In the genomic region with DNA sequence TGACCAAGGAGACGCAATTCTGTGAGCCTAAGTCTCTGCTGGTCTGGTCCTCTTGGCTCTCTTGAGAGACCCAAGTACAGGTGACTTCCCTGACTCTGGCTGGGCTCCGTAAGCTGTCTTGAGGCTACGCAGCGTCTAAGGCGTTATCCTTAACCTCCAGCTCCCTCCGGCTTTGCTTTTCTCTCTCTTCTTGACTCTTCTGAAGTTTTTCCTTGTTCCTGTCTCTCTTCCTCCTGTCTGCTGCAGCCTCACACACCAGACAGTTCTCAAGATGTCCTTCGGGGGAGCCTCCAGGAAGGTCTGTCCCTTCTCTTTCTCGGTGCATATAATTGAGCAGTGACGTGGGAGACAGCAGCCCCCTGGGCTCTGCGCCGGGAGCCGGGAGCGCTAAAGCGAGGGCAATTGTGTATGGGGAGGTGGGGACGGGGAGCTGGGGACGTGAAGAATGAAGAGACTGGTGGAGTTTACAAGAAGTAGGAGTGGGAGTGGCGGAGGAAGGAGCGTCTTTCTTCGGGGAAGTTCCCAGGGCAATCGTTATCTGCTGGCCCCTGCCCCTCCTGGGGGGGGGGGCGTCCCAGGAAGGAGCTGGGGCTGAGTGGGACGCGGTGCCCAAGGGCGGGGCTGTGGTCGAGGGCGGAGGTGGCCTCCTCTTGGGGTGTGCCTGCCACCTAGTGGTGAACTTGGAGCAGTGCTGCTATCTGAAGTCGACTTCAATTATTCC, we compare ENCODE assay signal across 8 cellular contexts. TPM values are rescaled to one million over a fixed set of nuclear protein-coding genes. Genes with fewer than 3 reads are reported as not detected.
DNase-seq lines count a peak whose midpoint lies in the region; ATAC-seq lines count a peak whose summit lies in the region.

No MANE protein-coding gene starts in this region.

- H4K8ac ChIP-seq in mesendoderm (ENCODE audit: low read depth, low read length) = no peak overlapping the region

- no peaks in the 10 kb centered on the region for H3K9me3 Mint-ChIP-seq in effector memory CD8-positive, alpha-beta T cell

- peak overlapping the region; percentile 58 for H3K4me3 ChIP-seq in mesendoderm (ENCODE audit: low read length)

- peak overlapping the region; percentile 74 to 79 for H3K4me3 Mint-ChIP-seq in effector memory CD8-positive, alpha-beta T cell

- peak overlapping the region; percentile 98 for H3K4me2 ChIP-seq in mesendoderm (ENCODE audit: low read length)

- H2BK5ac ChIP-seq in mesendoderm (ENCODE audit: low read length) = no peak overlapping the region

- H3K23ac ChIP-seq in mesendoderm (ENCODE audit: low read length) = no peak overlapping the region

- H2BK120ac ChIP-seq in mesendoderm (ENCODE audit: low read depth, low read length) = no peak overlapping the region

- H3K18ac ChIP-seq in mesendoderm (ENCODE audit: low read length) = no peak overlapping the region

- peak overlapping the region; percentile 86 for H3K56ac ChIP-seq in mesendoderm (ENCODE audit: low read length)

- no peaks in the 10 kb centered on the region for H3K79me1 ChIP-seq in mesendoderm (ENCODE audit: low read length)

- H2AK5ac ChIP-seq in mesendoderm (ENCODE audit: low read length) = no peak overlapping the region

- peak; percentile 2 for DNase-seq in NK-92 treated with Interleukin-12 subunit alpha and Interleukin-12 subunit beta, amount 100 ng/mL, for 24 hours (lab: John Stamatoyannopoulos, UW)
- DNase-seq in NK-92 (lab: John Stamatoyannopoulos, UW; ENCODE audit: unreplicated experiment) (no peak), NCI-H460 (ENCODE audit: extremely low read depth, low read depth) (peak; percentile 59), mesendoderm (peak; percentile 83)
- peak; percentile 46 for DNase-seq in activated CD8-positive, alpha-beta memory T cell treated with anti-CD3 and anti-CD28 coated beads for 4 hours (ENCODE audit: low read depth in 2 of 2)
- DNase-seq in effector memory CD8-positive, alpha-beta T cell = peak; percentile 42 to 45 (median 44)
- DNase-seq in stimulated activated CD8-positive, alpha-beta memory T cell treated with anti-CD3 and anti-CD28 coated beads, Interleukin-12 subunit alpha, Interleukin-12 subunit beta, amount 100 ng/mL, for 1 hour (ENCODE audit: low read depth) = peak; percentile 43

- no peaks in the 10 kb centered on the region for H3K79me2 ChIP-seq in mesendoderm (ENCODE audit: control insufficient read depth, insufficient read depth, low read length)

- peaks cover 14 to 34% of the 10 kb centered on the region in 2 donors for H3K27me3 Mint-ChIP-seq in effector memory CD8-positive, alpha-beta T cell

- no peaks in the 10 kb centered on the region for H3K36me3 ChIP-seq in mesendoderm (ENCODE audit: control insufficient read depth, insufficient read depth, low read length)

- no CpG with 5 or more reads among the region's 27 CpGs for WGBS in mesendoderm (ENCODE audit: extremely low coverage, insufficient coverage, low lambda C conversion rate)

- peaks cover 7% of the 10 kb centered on the region for H3K4me1 ChIP-seq in mesendoderm (ENCODE audit: control insufficient read depth, low read depth, low read length)

- no peaks in the 10 kb centered on the region for H3K27me3 ChIP-seq in mesendoderm (ENCODE audit: insufficient read depth, low read length, poor library complexity)

- no peak overlapping the region for H3K4ac ChIP-seq in mesendoderm (ENCODE audit: low read depth, low read length)

- peak; percentile 84 for ATAC-seq in HG02885 (IDR thresholded peaks at IDR 0.05; ENCODE audit: poor library complexity, unreplicated experiment)
- peak; percentile 85 for ATAC-seq in effector memory CD8-positive, alpha-beta T cell (replicated peaks)

- H3K27ac Mint-ChIP-seq in effector memory CD8-positive, alpha-beta T cell = peak overlapping the region in 1 of 2 donors; percentile 16

- no peak overlapping the region for H2BK15ac ChIP-seq in mesendoderm (replicated peaks; ENCODE audit: low read depth)

- no peak overlapping the region for H4K5ac ChIP-seq in mesendoderm (ENCODE audit: low read length)

- H3K4me1 Mint-ChIP-seq in effector memory CD8-positive, alpha-beta T cell (ENCODE audit: low read depth in 2 of 2) = peaks cover 8% of the 10 kb centered on the region in 2 donors

- no peaks in the 10 kb centered on the region for H3K36me3 Mint-ChIP-seq in effector memory CD8-positive, alpha-beta T cell (ENCODE audit: insufficient read depth)

- peak overlapping the region; percentile 71 for H3K9ac ChIP-seq in mesendoderm (ENCODE audit: low read length)

- no peak overlapping the region for H3K27ac ChIP-seq in mesendoderm (ENCODE audit: low read depth, low read length)

RNA-seq across cellular contexts. Expression of gene PIRT, which starts 6.9 kb away (rescaled TPM):
- not detected in 2 replicates for total RNA-seq in NCI-H460 (2014; rRNA removed; shearing (Covaris generic))
- not detected in 2 replicates for polyA plus RNA-seq in NCI-H460 (2014; cell fraction: nucleus; rRNA removed)
- not detected for polyA plus RNA-seq in mesendoderm (2013, experiment 1 of 2)
- not detected for polyA plus RNA-seq in mesendoderm (2013, experiment 2 of 2)

RNA-seq across cellular contexts. Expression of gene TMEM238L, which starts 40.9 kb away (rescaled TPM):
- total RNA-seq in NCI-H460 (2014; rRNA removed; shearing (Covaris generic)) = not detected in 2 replicates
- polyA plus RNA-seq in NCI-H460 (2014; cell fraction: nucleus; rRNA removed) = not detected in 2 replicates
- polyA plus RNA-seq in mesendoderm (2013, experiment 1 of 2) = not detected
- not detected for polyA plus RNA-seq in mesendoderm (2013, experiment 2 of 2)
